ENCODE assay signal across 8 cellular contexts in the genomic region with DNA sequence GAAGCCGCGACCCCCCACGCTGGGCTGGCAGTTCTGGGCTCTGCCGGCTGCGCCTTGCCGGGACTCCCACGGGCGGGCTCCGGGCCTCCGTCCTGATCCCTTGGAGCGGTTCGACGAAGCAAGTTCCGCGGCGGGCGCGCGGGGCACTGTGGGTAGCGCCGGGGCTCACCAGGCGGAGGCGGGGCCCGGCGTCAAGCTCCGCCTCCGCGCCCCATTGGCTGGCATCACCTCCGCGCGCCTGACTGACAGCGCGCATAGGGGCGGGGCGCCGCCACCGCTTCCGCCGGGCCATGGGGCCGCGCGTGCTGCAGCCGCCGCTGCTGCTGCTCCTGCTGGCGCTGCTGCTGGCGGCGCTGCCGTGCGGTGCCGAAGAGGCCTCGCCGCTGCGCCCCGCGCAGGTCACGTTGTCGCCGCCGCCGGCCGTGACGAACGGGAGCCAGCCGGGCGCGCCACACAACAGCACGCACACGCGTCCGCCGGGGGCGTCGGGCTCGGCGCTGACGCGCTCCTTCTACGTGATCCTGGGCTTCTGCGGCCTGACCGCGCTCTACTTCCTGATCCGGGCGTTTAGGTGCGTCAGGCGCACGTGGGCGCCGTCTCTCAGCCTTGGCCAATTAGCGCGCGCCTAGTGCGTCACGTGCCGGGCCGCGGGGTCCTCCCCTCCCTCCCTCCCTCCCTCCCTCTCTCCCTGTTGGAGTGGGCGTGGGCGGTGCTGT. TPM values are rescaled to one million over a fixed set of nuclear protein-coding genes. Genes with fewer than 3 reads are reported as not detected.
DNase-seq lines count a peak whose midpoint lies in the region; ATAC-seq, FAIRE-seq and TF ChIP-seq lines count a peak whose summit lies in the region.

A gene (plus strand): TSS at position 271 of the 716 bp plus-strand sequence. CDS start 20 bp downstream, at position 291.

- POLR2A ChIA-PET in H1 (lab: Charles Lee; ENCODE audit: partially characterized antibody) = interaction anchor here (0.6 to 11.4 kb wide), 32 partner anchors 9 to 247 kb away, joined by 3 to 331 read pairs (median 4); a partner anchor contains a TSS

- peak within 1 kb of the TSS; percentile 91 for H2BK5ac ChIP-seq in H1 (ENCODE audit: low read depth, low read length)

- WGBS in H1 (ENCODE audit: extremely low coverage in 1 of 2, insufficient coverage in 1 of 2, insufficient read length in 1 of 2, insufficient replicate concordance in 2 of 2, low coverage in 1 of 2, low lambda C conversion rate in 2 of 2, missing lambda C conversion rate in 1 of 2), 2 experiments = 3% methylated on average over 11 of the region's 98 CpGs; no CpG with 5 or more reads in 1 of the 2 experiments

- no peaks in the 10 kb centered on the region for H3K9me3 Mint-ChIP-seq in activated CD8-positive, alpha-beta memory T cell treated with anti-CD3 and anti-CD28 coated beads, Interleukin-2, amount 10 ng/mL, durations not matched to agents 7 days and 5 days (ENCODE audit: low read depth)

- H3K4me1 ChIP-seq in HUES48 (ENCODE audit: control insufficient read depth, insufficient read depth, low read length) (peaks cover 4% of the 10 kb centered on the region; the same call in 1 of the 2 replicates), NT2/D1 (ENCODE audit: insufficient read depth, insufficient read length) (peaks cover 35% of the 10 kb centered on the region), H1 (replicated peaks in 1 of 4; ENCODE audit: control insufficient read depth in 3 of 4, insufficient read depth in 4 of 4, low read length in 3 of 4) (peaks cover under 1 to 19% (median 15%) of the 10 kb centered on the region in 4 experiments; a peak in 6 of 7 replicates)

- peak within 1 kb of the TSS; percentile 74 for H3K4me3 Mint-ChIP-seq in activated CD8-positive, alpha-beta memory T cell treated with anti-CD3 and anti-CD28 coated beads, Interleukin-2, amount 10 ng/mL, durations not matched to agents 7 days and 5 days

- CTCF ChIA-PET in activated CD8-positive, alpha-beta memory T cell treated with anti-CD3 and anti-CD28 coated beads, Interleukin-2, amount 10 ng/mL, durations not matched to agents 7 days and 5 days (lab: Charles Lee) = interaction anchor here (1.0 to 1.5 kb wide), 5 partner anchors 9 to 35 kb away, joined by 3 to 16 read pairs (median 4); no protein-coding TSS in a partner anchor
- CTCF ChIA-PET in H1 (lab: Charles Lee; ENCODE audit: partially characterized antibody) = interaction anchor here (0.8 kb wide), 1 partner anchor 31 kb away, joined by 4 read pairs; no protein-coding TSS in a partner anchor

- no peak within 1 kb of the TSS for H3K14ac ChIP-seq in H1 (ENCODE audit: insufficient read length)

- no peak for TF ChIP-seq CTCF in H1 (IDR thresholded peaks at IDR 0.05; ENCODE audit: control extremely low read depth in 1 of 3, insufficient read depth in 1 of 3, low read depth in 1 of 3, low read length in 3 of 3)

- H3K36me3 Mint-ChIP-seq in activated CD8-positive, alpha-beta memory T cell treated with anti-CD3 and anti-CD28 coated beads, Interleukin-2, amount 10 ng/mL, durations not matched to agents 7 days and 5 days = peaks cover 43% of the 10 kb centered on the region

- H3K9ac ChIP-seq in HUES48 (ENCODE audit: low read depth, low read length) (peak within 1 kb of the TSS; percentile 98), NT2/D1 (ENCODE audit: insufficient read length, low read depth) (peak within 1 kb of the TSS; percentile 99), H1 (replicated peaks in 1 of 4; ENCODE audit: extremely low read depth in 1 of 4, low read depth in 3 of 4, low read length in 3 of 4) (peak within 1 kb of the TSS; percentile 72 to 99 (median 98))

- 0 out of 3 replicates have a peak, but pooled peaks of 1 of the 2 experiments have one; percentile 2 for TF ChIP-seq EP300 in H1 (IDR thresholded peaks at IDR 0.05; ENCODE audit: borderline replicate concordance in 1 of 2, low read depth in 2 of 2, low read length in 2 of 2)

- H3K79me1 ChIP-seq in H1 (ENCODE audit: low read depth, low read length) = peaks cover 22% of the 10 kb centered on the region

- H3K27ac Mint-ChIP-seq in activated CD8-positive, alpha-beta memory T cell treated with anti-CD3 and anti-CD28 coated beads, Interleukin-2, amount 10 ng/mL, durations not matched to agents 7 days and 5 days = peak within 1 kb of the TSS; percentile 88

- H2AK5ac ChIP-seq in H1 (ENCODE audit: low read depth, low read length) = no peak within 1 kb of the TSS; the same call in 1 of the 2 replicates

- TF ChIP-seq POLR2A in H1 (IDR thresholded peaks at IDR 0.05; ENCODE audit: control extremely low read depth in 1 of 2, low read depth in 2 of 2, low read length in 2 of 2) = peak; percentile 93 to 94

- peak within 1 kb of the TSS; percentile 97 for H3K56ac ChIP-seq in H1 (replicated peaks; ENCODE audit: insufficient read length, low read depth, low read length)

- no peak for FAIRE-seq in H1 (lab: Jason Lieb, UNC)

- H3K27ac ChIP-seq in HUES48 (ENCODE audit: low read depth, low read length) = peak within 1 kb of the TSS; percentile 100
- peak within 1 kb of the TSS; percentile 99 for H3K27ac ChIP-seq in H1 (ENCODE audit: low read depth, low read length)

- H3K27me3 Mint-ChIP-seq in activated CD8-positive, alpha-beta memory T cell treated with anti-CD3 and anti-CD28 coated beads, Interleukin-2, amount 10 ng/mL, durations not matched to agents 7 days and 5 days = no peaks in the 10 kb centered on the region

- peak; percentile 98 for DNase-seq in COR-L47 (lab: John Stamatoyannopoulos, UW)
- DNase-seq in NT2/D1 (ENCODE audit: low read depth, low spot score) = peak; percentile 97
- peak; percentile 98 for DNase-seq in activated CD8-positive, alpha-beta memory T cell treated with anti-CD3 and anti-CD28 coated beads, Interleukin-2, amount 10 ng/mL, durations not matched to agents 7 days and 5 days
- peak in 1 of 2 experiments; percentile 92 for DNase-seq in H1 (ENCODE audit: low read depth in 1 of 2, low spot score in 2 of 2)
- peak; percentile 98 for DNase-seq in mesenteric fat pad (ENCODE audit: low spot score)
- DNase-seq in stimulated activated CD8-positive, alpha-beta memory T cell treated with anti-CD3 and anti-CD28 coated beads, Interleukin-15, amount 100 ng/mL, for 24 hours (ENCODE audit: low read depth) = peak; percentile 92

- H3K23ac ChIP-seq in H1 (ENCODE audit: insufficient read length) = no peak within 1 kb of the TSS

- H3K4me2 ChIP-seq in H1 (ENCODE audit: insufficient read depth in 1 of 2, low read depth in 2 of 2, low read length in 2 of 2) = peak within 1 kb of the TSS; percentile 80 to 90

- peak; percentile 69 for ATAC-seq in GM21390 (IDR thresholded peaks at IDR 0.05; ENCODE audit: unreplicated experiment)
- peak; percentile 87 for ATAC-seq in activated CD8-positive, alpha-beta memory T cell treated with anti-CD3 and anti-CD28 coated beads, Interleukin-2, amount 10 ng/mL, durations not matched to agents 7 days and 5 days

- peak within 1 kb of the TSS; percentile 97 for H4K91ac ChIP-seq in H1 (replicated peaks; ENCODE audit: insufficient read length, low read length)

- peaks cover 56% of the 10 kb centered on the region for H3K4me1 Mint-ChIP-seq in activated CD8-positive, alpha-beta memory T cell treated with anti-CD3 and anti-CD28 coated beads, Interleukin-2, amount 10 ng/mL, durations not matched to agents 7 days and 5 days

- H3K79me2 ChIP-seq in H1 (ENCODE audit: control insufficient read depth in 1 of 2, insufficient read depth in 2 of 2, low read length in 2 of 2) = peaks cover 0 to 30% of the 10 kb centered on the region in 2 experiments; a peak in 2 of 4 replicates

- no peak for TF ChIP-seq RAD21 in H1 (IDR thresholded peaks at IDR 0.05 in 1 of 2, conservative IDR thresholded peaks at IDR 0.05 in 1 of 2; ENCODE audit: low read depth in 2 of 2, low read length in 2 of 2)

- peak within 1 kb of the TSS; percentile 92 for H3K4me3 ChIP-seq in HUES48 (ENCODE audit: low read depth, low read length)
- H3K4me3 ChIP-seq in NT2/D1 (ENCODE audit: insufficient read length, low read depth) = peak within 1 kb of the TSS; percentile 97
- peak within 1 kb of the TSS; percentile 77 to 82 (median 78) for H3K4me3 ChIP-seq in H1 (ENCODE audit: extremely low read depth in 1 of 4, insufficient read depth in 2 of 4, low read depth in 3 of 4, low read length in 4 of 4)

- H2AFZ ChIP-seq in H1 (ENCODE audit: low read length) = no peak within 1 kb of the TSS

- H3K9me3 ChIP-seq in HUES48 (ENCODE audit: control insufficient read depth, insufficient read depth, low read length) (no peaks in the 10 kb centered on the region), NT2/D1 (ENCODE audit: insufficient read depth, low read length) (no peaks in the 10 kb centered on the region), H1 (ENCODE audit: insufficient read depth in 2 of 2, low read depth in 1 of 2, low read length in 1 of 2) (no peaks in the 10 kb centered on the region)

- no peaks in the 10 kb centered on the region for H3K27me3 ChIP-seq in HUES48 (ENCODE audit: control insufficient read depth, insufficient read depth, low read length)
- no peaks in the 10 kb centered on the region for H3K27me3 ChIP-seq in NT2/D1 (ENCODE audit: insufficient read depth, insufficient read length)
- H3K27me3 ChIP-seq in H1 (replicated peaks in 1 of 4; ENCODE audit: control insufficient read depth in 3 of 4, extremely low read depth in 1 of 4, insufficient read depth in 3 of 4, low read length in 3 of 4) = no peaks in the 10 kb centered on the region

- H2BK20ac ChIP-seq in H1 (ENCODE audit: low read length) = no peak within 1 kb of the TSS

- H3K18ac ChIP-seq in H1 (ENCODE audit: extremely low read depth, low read length) = peak within 1 kb of the TSS; percentile 88

- H2BK120ac ChIP-seq in H1 (replicated peaks; ENCODE audit: low read depth, low read length) = peak within 1 kb of the TSS; percentile 41

- peak within 1 kb of the TSS; percentile 99 for H4K8ac ChIP-seq in H1 (ENCODE audit: extremely low read depth, insufficient read depth, low read length)

- H3K36me3 ChIP-seq in HUES48 (ENCODE audit: control insufficient read depth, insufficient read depth, low read length) (peaks cover 62% of the 10 kb centered on the region), NT2/D1 (ENCODE audit: insufficient read depth, insufficient read length, low read length) (peaks cover 86% of the 10 kb centered on the region), H1 (ENCODE audit: control insufficient read depth in 2 of 4, insufficient read depth in 4 of 4, low read length in 3 of 4) (peaks cover 33 to 47% (median 43%) of the 10 kb centered on the region in 4 experiments)

- H2BK12ac ChIP-seq in H1 (ENCODE audit: low read depth, low read length) = peak within 1 kb of the TSS; percentile 39; the same call in 1 of the 2 replicates

- no peak within 1 kb of the TSS for H2BK15ac ChIP-seq in H1 (ENCODE audit: low read length)

- peaks cover 10% of the 10 kb centered on the region; the same call in 1 of the 2 replicates for H3K23me2 ChIP-seq in H1 (ENCODE audit: low read depth, low read length)

- H4K20me1 ChIP-seq in H1 (replicated peaks in 1 of 2; ENCODE audit: control insufficient read depth in 1 of 2, insufficient read depth in 2 of 2, low read length in 2 of 2) = peaks cover 5 to 25% of the 10 kb centered on the region in 2 experiments

- H4K5ac ChIP-seq in H1 (ENCODE audit: insufficient read length, low read depth, low read length) = peak within 1 kb of the TSS; percentile 67

- peak within 1 kb of the TSS; percentile 95 for H3K4ac ChIP-seq in H1 (replicated peaks; ENCODE audit: insufficient read length, low read depth, low read length)

RNA-seq across cellular contexts. Expression of the gene that starts here (rescaled TPM):
- 10 to 100 TPM; 54.7 to 60.3 TPM for total RNA-seq in activated CD8-positive, alpha-beta memory T cell treated with anti-CD3 and anti-CD28 coated beads, Interleukin-2, amount 10 ng/mL, durations not matched to agents 7 days and 5 days
- 44.5 and 54.6 TPM in 2 replicates for total RNA-seq in H1 (2021; fragmentation: NEBNext Ultra II Directional; extraction: Animal tissue kit (Norgen Biotek cat#: 25700))
- polyA plus RNA-seq in H1 (2011; rRNA removed) = 125 and 159 TPM in 2 replicates
- polyA plus RNA-seq in H1 (2011; cell fraction: cytosol; rRNA removed) = 76.1 TPM
- polyA plus RNA-seq in H1 (2011; cell fraction: nucleus; rRNA removed) = 72.4 TPM
- 39.9 to 68.4 TPM (median 61.5 TPM) in 4 replicates for polyA plus RNA-seq in H1 (2012, experiment 1 of 2)
- 79.3 TPM for polyA plus RNA-seq in H1 (2012, experiment 2 of 2)
- 50.0 TPM for polyA plus RNA-seq in H1 (2013, experiment 1 of 2)
- polyA plus RNA-seq in H1 (2013, experiment 2 of 2) = 59.2 TPM
- 6.8 and 9.7 TPM in 2 replicates for polyA minus RNA-seq in H1 (2011; rRNA and poly(A)+ RNA removed)
- 22.8 TPM for polyA minus RNA-seq in H1 (2011; cell fraction: cytosol; rRNA and poly(A)+ RNA removed)
- 20.8 TPM for polyA minus RNA-seq in H1 (2011; cell fraction: nucleus; rRNA and poly(A)+ RNA removed)
- 53.2 TPM for total RNA-seq in mesenteric fat pad
